25 cellular contexts compared by ENCODE assay signal in genomic region chr2:69720922-69721491, GRCh38.
"Had no signal": no experiment of that assay in that cellular context is flagged by ENCODE, and none has a peak within 500 bp of the region (broad histone marks: within the 10 kb centered on the region; RNA-seq: fewer than 3 reads in every experiment).

No MANE protein-coding gene starts in this region.

- H3K4me3 Mint-ChIP-seq: activated naive CD4-positive, alpha-beta T cell treated with anti-CD3 and anti-CD28 coated beads for 36 hours; activated naive CD8-positive, alpha-beta T cell treated with anti-CD3 and anti-CD28 coated beads for 36 hours; activated T-helper 1 cell treated with anti-CD3 and anti-CD28 coated beads, Interleukin-12 subunit alpha, Interleukin-12 subunit beta, Interleukin-2, Interleukin-4 antibody, amounts not matched to agents 30 ng/mL and 10 ng/mL and 1 ng/mL, durations not matched to agents 14 hours and 24 hours and 36 hours; naive thymus-derived CD4-positive, alpha-beta T cell; neural crest cell; stimulated activated naive CD8-positive, alpha-beta T cell treated with anti-CD3 and anti-CD28 coated beads, Interleukin-15, Interleukin-2, amounts not matched to agents 100 ng/mL and 50 ng/mL, for 24 hours had no signal

- H3K27me3 ChIP-seq: adrenal gland, body of pancreas, right atrium auricular region had no signal

- ATAC-seq: activated CD4-positive, CD25-positive, alpha-beta regulatory T cell treated with anti-CD3 and anti-CD28 coated beads, Interleukin-2, amount 50 U/mL, for 24 hours; body of pancreas; naive thymus-derived CD4-positive, alpha-beta T cell had no signal

- H3K4me3 ChIP-seq: adrenal gland, body of pancreas, left ventricle myocardium inferior, lung, right atrium auricular region, thoracic aorta had no signal

- H3K36me3 ChIP-seq: adrenal gland, left ventricle myocardium inferior, right atrium auricular region, thoracic aorta, WERI-Rb-1 had no signal

- H3K36me3 Mint-ChIP-seq: activated naive CD8-positive, alpha-beta T cell treated with anti-CD3 and anti-CD28 coated beads for 36 hours; naive thymus-derived CD4-positive, alpha-beta T cell had no signal

- DNase-seq: activated CD4-positive, alpha-beta T cell treated with anti-CD3 and anti-CD28 coated beads for 48 hours; activated CD4-positive, alpha-beta T cell treated with anti-CD3 and anti-CD28 coated beads, Interleukin-2, amount 50 U/mL, for 48 hours; activated CD8-positive, alpha-beta memory T cell treated with anti-CD3 and anti-CD28 coated beads, Interleukin-2, amount 50 U/mL, for 4 hours; activated effector memory CD4-positive, alpha-beta T cell treated with anti-CD3 and anti-CD28 coated beads, Interleukin-2, amount 50 U/mL, for 16 hours; activated naive CD4-positive, alpha-beta T cell treated with anti-CD3 and anti-CD28 coated beads for 36 hours; activated naive CD8-positive, alpha-beta T cell treated with anti-CD3 and anti-CD28 coated beads for 36 hours; activated T-cell treated with anti-CD3 and anti-CD28 coated beads, Interleukin-2, amount 50 U/mL, for 1 hour; adrenal gland; aorta; body of pancreas; effector CD8-positive, alpha-beta T cell; kidney glomerular epithelial cell; left ventricle myocardium inferior; naive thymus-derived CD4-positive, alpha-beta T cell; nucleus accumbens; stimulated activated CD4-positive, alpha-beta T cell treated with anti-CD3 and anti-CD28 coated beads, Interleukin-2, amount 100 ng/mL, for 48 hours; T-helper 9 cell; WERI-Rb-1 had no signal

- H3K9me3 Mint-ChIP-seq: activated naive CD4-positive, alpha-beta T cell treated with anti-CD3 and anti-CD28 coated beads for 36 hours; activated naive CD8-positive, alpha-beta T cell treated with anti-CD3 and anti-CD28 coated beads for 36 hours; activated T-helper 1 cell treated with anti-CD3 and anti-CD28 coated beads, Interleukin-12 subunit alpha, Interleukin-12 subunit beta, Interleukin-2, Interleukin-4 antibody, amounts not matched to agents 30 ng/mL and 10 ng/mL and 1 ng/mL, durations not matched to agents 14 hours and 24 hours and 36 hours; naive thymus-derived CD4-positive, alpha-beta T cell; neural crest cell; stimulated activated naive CD8-positive, alpha-beta T cell treated with anti-CD3 and anti-CD28 coated beads, Interleukin-15, Interleukin-2, amounts not matched to agents 100 ng/mL and 50 ng/mL, for 24 hours had no signal

- H3K4me1 ChIP-seq: right atrium auricular region had no signal

- H3K27ac Mint-ChIP-seq: activated naive CD4-positive, alpha-beta T cell treated with anti-CD3 and anti-CD28 coated beads for 36 hours; activated naive CD8-positive, alpha-beta T cell treated with anti-CD3 and anti-CD28 coated beads for 36 hours; activated T-helper 1 cell treated with anti-CD3 and anti-CD28 coated beads, Interleukin-12 subunit alpha, Interleukin-12 subunit beta, Interleukin-2, Interleukin-4 antibody, amounts not matched to agents 30 ng/mL and 10 ng/mL and 1 ng/mL, durations not matched to agents 14 hours and 24 hours and 36 hours; naive thymus-derived CD4-positive, alpha-beta T cell; stimulated activated naive CD8-positive, alpha-beta T cell treated with anti-CD3 and anti-CD28 coated beads, Interleukin-15, Interleukin-2, amounts not matched to agents 100 ng/mL and 50 ng/mL, for 24 hours had no signal

- H3K27ac ChIP-seq: adrenal gland, body of pancreas, left ventricle myocardium inferior, right atrium auricular region, thoracic aorta, WERI-Rb-1 had no signal

- H3K27me3 Mint-ChIP-seq: activated naive CD8-positive, alpha-beta T cell treated with anti-CD3 and anti-CD28 coated beads for 36 hours; stimulated activated naive CD8-positive, alpha-beta T cell treated with anti-CD3 and anti-CD28 coated beads, Interleukin-15, Interleukin-2, amounts not matched to agents 100 ng/mL and 50 ng/mL, for 24 hours had no signal
